8 cellular contexts compared by ENCODE assay signal in genomic region chr3:39668420-39668819, GRCh38.
A peak's percentile ranks its signal among the peaks of the same experiment; 100 is the strongest.
DNase-seq lines count a peak whose midpoint lies in the region; ATAC-seq and TF ChIP-seq lines count a peak whose summit lies in the region.

No MANE protein-coding gene starts in this region.

- H3K4me1 ChIP-seq in OCI-LY7 (ENCODE audit: insufficient read depth, low read length, poor library complexity, severe bottlenecking) = no peaks in the 10 kb centered on the region
- no peaks in the 10 kb centered on the region for H3K4me1 ChIP-seq in gastrocnemius medialis

- H3K9me2 ChIP-seq in OCI-LY7 (ENCODE audit: insufficient read depth, low read length) = no peaks in the 10 kb centered on the region

- peak; percentile 65 for ATAC-seq in HG03039 (IDR thresholded peaks at IDR 0.05; ENCODE audit: unreplicated experiment)
- ATAC-seq in gastrocnemius medialis = no peak
- no peak for ATAC-seq in GM21576 (IDR thresholded peaks at IDR 0.05; ENCODE audit: unreplicated experiment)

- H3K9me3 Mint-ChIP-seq in nephron = no peaks in the 10 kb centered on the region

- H3K4me3 Mint-ChIP-seq in nephron = no peak overlapping the region

- TF ChIP-seq POLR2A in gastrocnemius medialis (IDR thresholded peaks at IDR 0.05) = no peak

- in situ Hi-C loops in gastrocnemius medialis (cut with MboI; ENCODE audit: low sequenced_read_pairs in 4 of 4) = no loop called here

- peaks cover 6% of the 10 kb centered on the region for H3K27me3 Mint-ChIP-seq in nephron (ENCODE audit: low read depth)

- no peak overlapping the region for H3K27ac Mint-ChIP-seq in nephron

- BruUV-seq in OCI-LY7 (replicated peaks; lab: Mats Ljungman, UMichigan) = no TSS peak

- H2AFZ ChIP-seq in OCI-LY7 (ENCODE audit: low read length) = no peak overlapping the region

- peak; percentile 88 for TF ChIP-seq CTCF in OCI-LY7 (conservative IDR thresholded peaks at IDR 0.05; ENCODE audit: low read length)
- peak; percentile 50 to 63 (median 57) for TF ChIP-seq CTCF in nephron (IDR thresholded peaks at IDR 0.05; ENCODE audit: unreplicated experiment in 3 of 3)
- TF ChIP-seq CTCF in gastrocnemius medialis (IDR thresholded peaks at IDR 0.05 in 4 of 5, conservative IDR thresholded peaks at IDR 0.05 in 1 of 5) = peak in 1 of 5 experiments; percentile 13

- H3K27me3 ChIP-seq in gastrocnemius medialis = no peaks in the 10 kb centered on the region

- H3K9me3 ChIP-seq in OCI-LY7 (ENCODE audit: low read length) (no peaks in the 10 kb centered on the region), gastrocnemius medialis (no peaks in the 10 kb centered on the region)

- no peaks in the 10 kb centered on the region for H3K79me2 ChIP-seq in OCI-LY7 (ENCODE audit: insufficient read depth, low read depth, low read length)

- H3K36me3 Mint-ChIP-seq in nephron (ENCODE audit: low read depth) = no peaks in the 10 kb centered on the region

- H3K4me3 ChIP-seq in OCI-LY7 (ENCODE audit: low read depth, low read length, poor library complexity, severe bottlenecking) (no peak overlapping the region), gastrocnemius medialis (no peak overlapping the region)

- H3K27ac ChIP-seq in OCI-LY7 (ENCODE audit: low read depth, low read length, poor library complexity, severe bottlenecking) (no peak overlapping the region), gastrocnemius medialis (no peak overlapping the region)

- CTCF ChIA-PET in OCI-LY7 (lab: Charles Lee; ENCODE audit: unreplicated experiment) = no interaction called here

- H3K4me2 ChIP-seq in OCI-LY7 (ENCODE audit: low read length) = no peak overlapping the region

- intact Hi-C loops in OCI-LY7 (cut with micrococcal nuclease; ENCODE audit: unreplicated experiment) (no loop called here), gastrocnemius medialis (cut with DNase I; ENCODE audit: low total_unique reads) (no loop called here)

- H3K36me3 ChIP-seq in OCI-LY7 (ENCODE audit: insufficient read depth, low read length) = no peaks in the 10 kb centered on the region
- no peaks in the 10 kb centered on the region for H3K36me3 ChIP-seq in gastrocnemius medialis

- H3K4me1 Mint-ChIP-seq in nephron = no peaks in the 10 kb centered on the region

- DNase-seq in NCI-H82 (lab: John Stamatoyannopoulos, UW) (peak; percentile 54), NCI-H82 treated with DMSO at 0.1 percent for 48 hours (lab: John Stamatoyannopoulos, UW; ENCODE audit: unreplicated experiment) (no peak), OCI-LY7 (ENCODE audit: low spot score) (peak; percentile 40), dedifferentiated amniotic fluid mesenchymal stem cell (ENCODE audit: extremely low spot score) (peak; percentile 64), gastrocnemius medialis (no peak)

- POLR2A ChIA-PET in OCI-LY7 (lab: Charles Lee) = no interaction called here

- H4K20me1 ChIP-seq in OCI-LY7 (ENCODE audit: insufficient read depth, low read length) = no peaks in the 10 kb centered on the region

Comparison
In these comparisons a context has a peak if more than half of its experiments do, and no peak if none do; other contexts are left out.
1. DNase-seq: peak in NCI-H82 (single experiment), OCI-LY7 (single experiment) and dedifferentiated amniotic fluid mesenchymal stem cell (single experiment); none in NCI-H82 treated with DMSO at 0.1 percent for 48 hours (single experiment) and gastrocnemius medialis (0 of 2).